In genomic region chr10:24120651-24121050, GRCh38 we compare ENCODE assay signal across 27 cellular contexts.
"Had no signal": no experiment of that assay in that cellular context is flagged by ENCODE, and none has a peak within 500 bp of the region (broad histone marks: within the 10 kb centered on the region; RNA-seq: fewer than 3 reads in every experiment).

No MANE protein-coding gene starts in this region.

- H3K4me3 Mint-ChIP-seq: activated CD8-positive, alpha-beta memory T cell treated with anti-CD3 and anti-CD28 coated beads, Interleukin-2, amount 10 ng/mL, durations not matched to agents 7 days and 5 days; activated CD8-positive, alpha-beta T cell treated with anti-CD3 and anti-CD28 coated beads, Interleukin-2, amount 10 ng/mL, durations not matched to agents 7 days and 5 days; activated naive CD4-positive, alpha-beta T cell treated with anti-CD3 and anti-CD28 coated beads for 36 hours; activated naive CD8-positive, alpha-beta T cell treated with anti-CD3 and anti-CD28 coated beads for 36 hours; WTC11 had no signal

- H3K27ac Mint-ChIP-seq: activated CD8-positive, alpha-beta memory T cell treated with anti-CD3 and anti-CD28 coated beads, Interleukin-2, amount 10 ng/mL, durations not matched to agents 7 days and 5 days; activated CD8-positive, alpha-beta T cell treated with anti-CD3 and anti-CD28 coated beads, Interleukin-2, amount 10 ng/mL, durations not matched to agents 7 days and 5 days; activated naive CD4-positive, alpha-beta T cell treated with anti-CD3 and anti-CD28 coated beads for 36 hours; activated naive CD8-positive, alpha-beta T cell treated with anti-CD3 and anti-CD28 coated beads for 36 hours; nephron progenitor cell; type B pancreatic cell; WTC11 had no signal

- H3K9me3 ChIP-seq: adrenal gland, body of pancreas, neutrophil, prostate gland, thoracic aorta, vagina had no signal

- H3K36me3 Mint-ChIP-seq: activated CD8-positive, alpha-beta memory T cell treated with anti-CD3 and anti-CD28 coated beads, Interleukin-2, amount 10 ng/mL, durations not matched to agents 7 days and 5 days; activated naive CD8-positive, alpha-beta T cell treated with anti-CD3 and anti-CD28 coated beads for 36 hours; type B pancreatic cell; WTC11 had no signal

- H3K36me3 ChIP-seq: adrenal gland, neutrophil, prostate gland, thoracic aorta, vagina had no signal

- H3K27me3 Mint-ChIP-seq: activated CD8-positive, alpha-beta memory T cell treated with anti-CD3 and anti-CD28 coated beads, Interleukin-2, amount 10 ng/mL, durations not matched to agents 7 days and 5 days; type B pancreatic cell had no signal

- DNase-seq: activated CD4-positive, alpha-beta T cell treated with anti-CD3 and anti-CD28 coated beads for 1 hour; activated CD8-positive, alpha-beta memory T cell treated with anti-CD3 and anti-CD28 coated beads, Interleukin-2, amount 10 ng/mL, durations not matched to agents 7 days and 5 days; activated CD8-positive, alpha-beta T cell treated with anti-CD3 and anti-CD28 coated beads, Interleukin-2, amount 10 ng/mL, durations not matched to agents 7 days and 5 days; activated effector memory CD4-positive, alpha-beta T cell treated with anti-CD3 and anti-CD28 coated beads, Interleukin-2, amount 50 U/mL, for 16 hours; activated naive CD4-positive, alpha-beta T cell treated with anti-CD3 and anti-CD28 coated beads for 36 hours; activated naive CD8-positive, alpha-beta T cell treated with anti-CD3 and anti-CD28 coated beads for 36 hours; adrenal gland; aorta; body of pancreas; dermis blood vessel endothelial cell; effector CD8-positive, alpha-beta T cell; glutamatergic neuron; hippocampal formation; kidney; mammary epithelial cell; nephron progenitor cell; stimulated activated CD4-positive, alpha-beta T cell treated with anti-CD3 and anti-CD28 coated beads, Interleukin-1b, Interleukin-23, amount 100 ng/mL, for 48 hours; stimulated activated naive CD4-positive, alpha-beta T cell had no signal

- H3K4me2 ChIP-seq: smooth muscle cell had no signal

- ATAC-seq: activated CD8-positive, alpha-beta memory T cell treated with anti-CD3 and anti-CD28 coated beads, Interleukin-2, amount 10 ng/mL, durations not matched to agents 7 days and 5 days; activated CD8-positive, alpha-beta T cell treated with anti-CD3 and anti-CD28 coated beads, Interleukin-2, amount 10 ng/mL, durations not matched to agents 7 days and 5 days; body of pancreas; left lobe of liver; WTC11 had no signal

- H3K4me1 ChIP-seq: adrenal gland, body of pancreas, prostate gland, vagina had no signal

- H3K27ac ChIP-seq: body of pancreas, epithelial cell of prostate, neutrophil, thoracic aorta, vagina had no signal

- H3K4me1 Mint-ChIP-seq: activated naive CD8-positive, alpha-beta T cell treated with anti-CD3 and anti-CD28 coated beads for 36 hours had no signal

- H3K9me3 Mint-ChIP-seq: activated naive CD4-positive, alpha-beta T cell treated with anti-CD3 and anti-CD28 coated beads for 36 hours; activated naive CD8-positive, alpha-beta T cell treated with anti-CD3 and anti-CD28 coated beads for 36 hours; nephron progenitor cell had no signal

- H3K4me3 ChIP-seq: body of pancreas, prostate gland, smooth muscle cell, thoracic aorta, vagina had no signal

- H3K27me3 ChIP-seq: adrenal gland, body of pancreas, neutrophil, vagina had no signal
